ENCODE assay signal across 11 cellular contexts in genomic region chr14:70981005-70981952, GRCh38.
DNase-seq lines count a peak whose midpoint lies in the region; ATAC-seq and TF ChIP-seq lines count a peak whose summit lies in the region.
"Had no signal": no experiment of that assay in that cellular context is flagged by ENCODE, and none has a peak within 500 bp of the region (broad histone marks: within the 10 kb centered on the region; RNA-seq: fewer than 3 reads in every experiment).

No MANE protein-coding gene starts in this region.

- TF ChIP-seq POLR2A in IMR-90 (IDR thresholded peaks at IDR 0.05; ENCODE audit: low read depth, low read length), result no peak
- no peak for TF ChIP-seq POLR2A in tibial nerve (IDR thresholded peaks at IDR 0.05)

- BruUV-seq in IMR-90 (replicated peaks; lab: Mats Ljungman, UMichigan), result no TSS peak

- no peak overlapping the region; the same call in 1 of the 2 replicates for H2AK5ac ChIP-seq in IMR-90 (ENCODE audit: low read depth, low read length)

- WGBS in IMR-90 (ENCODE audit: extremely low coverage in 2 of 2, insufficient read length in 1 of 2), 2 experiments, result no CpG with 5 or more reads among the region's 6 CpGs
- 52 to 66% methylated on average over 6 of the region's 6 CpGs for WGBS in tibial nerve, 2 donors

- no peak for TF ChIP-seq EP300 in tibial nerve (IDR thresholded peaks at IDR 0.05)

- H3K4me3 ChIP-seq in IMR-90 (ENCODE audit: insufficient read depth, low read depth, low read length), result no peak overlapping the region
- no peak overlapping the region for H3K4me3 ChIP-seq in tibial nerve
- H3K4me3 ChIP-seq: esophagus squamous epithelium had no signal

- POLR2A ChIA-PET in CD4-positive, alpha-beta T cell (lab: Charles Lee), result interaction anchor here (0.7 to 2.7 kb wide), 5 partner anchors 9 to 75 kb away, joined by 3 to 9 read pairs (median 3); partner anchors contain the start of gene PCNX1
- POLR2A ChIA-PET in IMR-90 (lab: Charles Lee; ENCODE audit: unreplicated experiment), result no interaction called here

- H2BK15ac ChIP-seq in IMR-90 (ENCODE audit: low read depth, low read length), result no peak overlapping the region

- peaks cover 72% of the 10 kb centered on the region for H3K4me1 Mint-ChIP-seq in CD4-positive, alpha-beta T cell (ENCODE audit: low read depth)
- H3K4me1 Mint-ChIP-seq in activated T-helper 1 cell treated with anti-CD3 and anti-CD28 coated beads, Interleukin-12 subunit alpha, Interleukin-12 subunit beta, Interleukin-2, Interleukin-4 antibody, amounts not matched to agents 30 ng/mL and 10 ng/mL and 1 ng/mL, durations not matched to agents 14 hours and 24 hours and 36 hours (ENCODE audit: low read depth), result peaks cover 30% of the 10 kb centered on the region
- peaks cover 8% of the 10 kb centered on the region for H3K4me1 Mint-ChIP-seq in memory B cell

- no peaks in the 10 kb centered on the region for H3K27me3 ChIP-seq in CD4-positive, alpha-beta T cell (ENCODE audit: control insufficient read depth, insufficient read depth, low read length)
- H3K27me3 ChIP-seq in IMR-90 (ENCODE audit: control insufficient read depth, insufficient read depth, low read length) (no peaks in the 10 kb centered on the region), tibial nerve (no peaks in the 10 kb centered on the region)
- H3K27me3 ChIP-seq: esophagus squamous epithelium had no signal

- no peak overlapping the region for H3K4me2 ChIP-seq in IMR-90 (ENCODE audit: low read depth, low read length)

- no peaks in the 10 kb centered on the region for H3K9me3 ChIP-seq in CD4-positive, alpha-beta T cell (ENCODE audit: control insufficient read depth, low read length)
- no peaks in the 10 kb centered on the region for H3K9me3 ChIP-seq in IMR-90 (ENCODE audit: control insufficient read depth, insufficient read depth, low read length)
- no peaks in the 10 kb centered on the region for H3K9me3 ChIP-seq in tibial nerve
- H3K9me3 ChIP-seq: esophagus squamous epithelium had no signal

- no peak overlapping the region for H2BK120ac ChIP-seq in IMR-90 (ENCODE audit: low read depth, low read length)

- H3K14ac ChIP-seq in IMR-90 (replicated peaks; ENCODE audit: low read depth, low read length), result no peak overlapping the region

- peaks cover 14 to 27% of the 10 kb centered on the region in 2 experiments for H3K79me1 ChIP-seq in IMR-90 (ENCODE audit: low read depth in 1 of 2, low read length in 2 of 2)

- peak overlapping the region; percentile 72 for H3K27ac Mint-ChIP-seq in CD4-positive, alpha-beta T cell
- H3K27ac Mint-ChIP-seq in activated T-helper 1 cell treated with anti-CD3 and anti-CD28 coated beads, Interleukin-12 subunit alpha, Interleukin-12 subunit beta, Interleukin-2, Interleukin-4 antibody, amounts not matched to agents 30 ng/mL and 10 ng/mL and 1 ng/mL, durations not matched to agents 14 hours and 24 hours and 36 hours, result peak overlapping the region; percentile 72
- peak overlapping the region; percentile 58 for H3K27ac Mint-ChIP-seq in memory B cell

- H2AFZ ChIP-seq in IMR-90 (replicated peaks; ENCODE audit: low read length, poor library complexity), result no peak overlapping the region

- CTCF ChIA-PET in CD4-positive, alpha-beta T cell (lab: Charles Lee), result interaction anchor here (1.4 to 2.3 kb wide), 4 partner anchors 9 to 163 kb away, joined by 5 to 7 read pairs (median 6); partner anchors contain the start of gene PCNX1
- CTCF ChIA-PET in IMR-90 (lab: Yijun Ruan, JAX), result interaction anchor here (0.5 to 1.1 kb wide), 3 partner anchors 9 to 1207 kb away, joined by 3 to 4 read pairs (median 4); no protein-coding TSS in a partner anchor

- H2AK9ac ChIP-seq in IMR-90 (replicated peaks; ENCODE audit: low read depth, low read length, poor library complexity), result no peak overlapping the region

- TF ChIP-seq RAD21 in IMR-90 (IDR thresholded peaks at IDR 0.05; ENCODE audit: low read length), result no peak

- H4K91ac ChIP-seq in IMR-90 (ENCODE audit: insufficient read depth, low read depth, low read length), result no peak overlapping the region

- H2BK5ac ChIP-seq in IMR-90 (ENCODE audit: low read depth, low read length, poor library complexity, severe bottlenecking), result peak overlapping the region; percentile 61

- TF ChIP-seq CTCF in CD4-positive, alpha-beta T cell (IDR thresholded peaks at IDR 0.05), result no peak
- TF ChIP-seq CTCF in IMR-90 (conservative IDR thresholded peaks at IDR 0.05; ENCODE audit: low read depth, low read length), result no peak
- TF ChIP-seq CTCF in tibial nerve (IDR thresholded peaks at IDR 0.05), result no peak

- no peak overlapping the region for H3K4ac ChIP-seq in IMR-90 (ENCODE audit: low read depth, low read length)

- H3K56ac ChIP-seq in IMR-90 (ENCODE audit: extremely low read depth, insufficient read depth, low read length), result no peak overlapping the region

- H3K18ac ChIP-seq in IMR-90 (ENCODE audit: low read depth, low read length), result no peak overlapping the region; the same call in 1 of the 2 replicates

- H3K27ac ChIP-seq in CD4-positive, alpha-beta T cell (ENCODE audit: low read depth, low read length), result no peak overlapping the region
- H3K27ac ChIP-seq in IMR-90 (ENCODE audit: insufficient read depth, low read length) (no peak overlapping the region), tibial nerve (no peak overlapping the region)

- ATAC-seq in CD4-positive, alpha-beta T cell (ENCODE audit: poor library complexity), result peak; percentile 72
- ATAC-seq in IMR-90 (ENCODE audit: low read depth) (peak; percentile 45), memory B cell (ENCODE audit: low read depth) (no peak)

- H4K5ac ChIP-seq in IMR-90 (ENCODE audit: low read depth, low read length), result no peak overlapping the region

- no peak for DNase-seq in CD4-positive, alpha-beta T cell
- peak; percentile 15 for DNase-seq in IMR-90
- no peak for DNase-seq in activated T-helper 1 cell treated with anti-CD3 and anti-CD28 coated beads, Interleukin-12 subunit alpha, Interleukin-12 subunit beta, Interleukin-2, Interleukin-4 antibody, amounts not matched to agents 30 ng/mL and 10 ng/mL and 1 ng/mL, durations not matched to agents 14 hours and 24 hours and 36 hours (ENCODE audit: low spot score)
- DNase-seq in memory B cell (ENCODE audit: low spot score in 2 of 2), result no peak
- no peak for DNase-seq in kidney glomerular epithelial cell (lab: John Stamatoyannopoulos, UW)
- no peak for DNase-seq in tibial nerve (ENCODE audit: low spot score in 2 of 2)
- no peak for DNase-seq in activated gamma-delta T cell (lab: John Stamatoyannopoulos, UW)
- DNase-seq: esophagus squamous epithelium; midbrain; NCI-H226; stimulated activated CD4-positive, alpha-beta T cell treated with anti-CD3 and anti-CD28 coated beads, Interleukin-12 subunit alpha, Interleukin-12 subunit beta, amount 100 ng/mL, for 4 hours had no signal

- peaks cover 39% of the 10 kb centered on the region for H3K36me3 Mint-ChIP-seq in CD4-positive, alpha-beta T cell (ENCODE audit: low read depth)
- peaks cover 21% of the 10 kb centered on the region for H3K36me3 Mint-ChIP-seq in activated T-helper 1 cell treated with anti-CD3 and anti-CD28 coated beads, Interleukin-12 subunit alpha, Interleukin-12 subunit beta, Interleukin-2, Interleukin-4 antibody, amounts not matched to agents 30 ng/mL and 10 ng/mL and 1 ng/mL, durations not matched to agents 14 hours and 24 hours and 36 hours (ENCODE audit: low read depth)
- peaks cover 13% of the 10 kb centered on the region for H3K36me3 Mint-ChIP-seq in memory B cell

- peak overlapping the region; percentile 35 for H3K4me3 Mint-ChIP-seq in CD4-positive, alpha-beta T cell
- H3K4me3 Mint-ChIP-seq in activated T-helper 1 cell treated with anti-CD3 and anti-CD28 coated beads, Interleukin-12 subunit alpha, Interleukin-12 subunit beta, Interleukin-2, Interleukin-4 antibody, amounts not matched to agents 30 ng/mL and 10 ng/mL and 1 ng/mL, durations not matched to agents 14 hours and 24 hours and 36 hours, result no peak overlapping the region
- no peak overlapping the region for H3K4me3 Mint-ChIP-seq in memory B cell

- no peaks in the 10 kb centered on the region for H3K27me3 Mint-ChIP-seq in CD4-positive, alpha-beta T cell
- no peaks in the 10 kb centered on the region for H3K27me3 Mint-ChIP-seq in activated T-helper 1 cell treated with anti-CD3 and anti-CD28 coated beads, Interleukin-12 subunit alpha, Interleukin-12 subunit beta, Interleukin-2, Interleukin-4 antibody, amounts not matched to agents 30 ng/mL and 10 ng/mL and 1 ng/mL, durations not matched to agents 14 hours and 24 hours and 36 hours (ENCODE audit: insufficient read depth)
- H3K27me3 Mint-ChIP-seq in memory B cell, result no peaks in the 10 kb centered on the region

- in situ Hi-C loops in IMR-90 (cut with MboI; ENCODE audit: low sequenced_read_pairs), result no loop called here

- intact Hi-C loops in CD4-positive, alpha-beta T cell (cut with DNase I, micrococcal nuclease), result no loop called here
- intact Hi-C loops in IMR-90 (cut with micrococcal nuclease), result no loop called here
- intact Hi-C loops in activated T-helper 1 cell treated with anti-CD3 and anti-CD28 coated beads, Interleukin-12 subunit alpha, Interleukin-12 subunit beta, Interleukin-2, Interleukin-4 antibody, amounts not matched to agents 30 ng/mL and 10 ng/mL and 1 ng/mL, durations not matched to agents 14 hours and 24 hours and 36 hours (cut with micrococcal nuclease), result no loop called here

- H3K4me1 ChIP-seq in IMR-90 (ENCODE audit: control insufficient read depth, insufficient read depth, low read length), result peaks cover 2% of the 10 kb centered on the region; the same call in 1 of the 2 replicates
- H3K4me1 ChIP-seq in tibial nerve, result peaks cover 0 to 18% (median 0%) of the 10 kb centered on the region in 4 donors

- dilution Hi-C loops in IMR-90 (cut with HindIII; ENCODE audit: low sequenced_read_pairs, unreplicated experiment), result no loop called here

- H3K23ac ChIP-seq in IMR-90 (ENCODE audit: low read depth, low read length), result peak overlapping the region; percentile 4; the same call in 1 of the 2 replicates

- H3K9ac ChIP-seq in IMR-90 (ENCODE audit: low read depth, low read length), result no peak overlapping the region

- no peak overlapping the region; the same call in 1 of the 2 replicates for H2BK20ac ChIP-seq in IMR-90 (ENCODE audit: low read depth, low read length)

- H3K9me1 ChIP-seq in IMR-90 (ENCODE audit: insufficient read depth, low read length), result peaks cover 9% of the 10 kb centered on the region; the same call in 1 of the 2 replicates

- no peak overlapping the region for H4K8ac ChIP-seq in IMR-90 (ENCODE audit: low read depth in 2 of 2, low read length in 2 of 2)

- H4K20me1 ChIP-seq in IMR-90 (ENCODE audit: insufficient read depth, low read length), result no peaks in the 10 kb centered on the region; the same call in 1 of the 2 replicates

- H3K36me3 ChIP-seq in IMR-90 (ENCODE audit: control insufficient read depth, insufficient read depth, low read length) (peaks cover 16% of the 10 kb centered on the region), tibial nerve (peaks cover 0 to 22% (median 9%) of the 10 kb centered on the region in 3 donors)

- H3K9me3 Mint-ChIP-seq in CD4-positive, alpha-beta T cell, result no peaks in the 10 kb centered on the region
- no peaks in the 10 kb centered on the region for H3K9me3 Mint-ChIP-seq in activated T-helper 1 cell treated with anti-CD3 and anti-CD28 coated beads, Interleukin-12 subunit alpha, Interleukin-12 subunit beta, Interleukin-2, Interleukin-4 antibody, amounts not matched to agents 30 ng/mL and 10 ng/mL and 1 ng/mL, durations not matched to agents 14 hours and 24 hours and 36 hours
- H3K9me3 Mint-ChIP-seq in memory B cell, result no peaks in the 10 kb centered on the region

TF ChIP-seq in IMR-90, 13 proteins besides CTCF, POLR2A, EP300 and RAD21:
- no peak for TF ChIP-seq MXI1 (IDR thresholded peaks at IDR 0.05; ENCODE audit: borderline replicate concordance, low read depth, low read length)
